In the genomic region with DNA sequence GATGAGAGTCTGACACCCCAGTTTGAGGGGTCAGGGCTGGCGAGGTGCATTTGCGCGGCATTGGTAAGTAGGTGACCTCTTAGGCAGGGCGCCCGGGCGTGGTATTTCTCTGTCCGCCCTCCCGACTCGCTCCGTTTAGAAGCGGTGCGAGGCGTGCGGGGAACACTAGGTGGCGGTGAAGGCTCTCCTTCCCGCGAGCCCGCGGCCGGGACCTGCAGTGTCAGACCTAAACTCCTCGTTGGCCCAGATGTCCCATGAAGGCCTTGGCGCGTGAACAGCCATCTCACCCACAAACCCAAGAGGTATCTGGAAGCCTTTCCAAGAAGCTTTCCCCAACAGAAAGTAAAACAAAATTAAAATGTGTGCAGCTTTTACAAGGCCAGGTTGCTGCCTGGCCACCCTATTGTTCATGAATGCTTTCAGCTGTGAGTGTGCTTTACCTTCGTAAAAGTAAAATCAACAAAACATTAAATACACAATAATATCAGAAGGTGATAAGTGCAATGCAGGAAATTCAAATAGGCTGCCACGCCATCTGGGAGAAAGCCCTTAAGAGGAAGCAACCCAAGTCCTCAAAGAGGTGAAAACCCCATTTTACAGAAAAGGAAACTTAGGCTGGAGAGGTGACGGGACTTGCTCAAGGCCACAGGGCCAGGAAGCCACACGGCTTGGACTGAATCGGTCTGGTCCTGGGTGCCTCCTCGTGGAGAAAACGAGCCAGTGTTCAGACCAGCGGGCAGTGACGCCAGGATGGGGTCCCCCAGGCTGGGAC, we compare ENCODE assay signal across 1 cellular context.
A peak's percentile ranks its signal among the peaks of the same experiment; 100 is the strongest.
TF ChIP-seq lines count a peak whose summit lies in the region.

No MANE protein-coding gene starts in this region.

TF ChIP-seq in IMR-90, 13 proteins besides CTCF, POLR2A, EP300 and RAD21:
- TF ChIP-seq MAZ (IDR thresholded peaks at IDR 0.05; ENCODE audit: borderline replicate concordance, low read depth, low read length) (peak; percentile 25; the same call in 1 of the 2 replicates), FOS (IDR thresholded peaks at IDR 0.05; ENCODE audit: low read depth, low read length) (no peak), BHLHE40 (IDR thresholded peaks at IDR 0.05; ENCODE audit: low read depth, low read length) (no peak), MAFK (IDR thresholded peaks at IDR 0.05; ENCODE audit: low read depth, low read length) (no peak), CEBPB (IDR thresholded peaks at IDR 0.05; ENCODE audit: low read depth, low read length) (no peak), RCOR1 (IDR thresholded peaks at IDR 0.05; ENCODE audit: insufficient replicate concordance, low read length) (no peak), SMC3 (IDR thresholded peaks at IDR 0.05; ENCODE audit: low read depth, low read length) (peak; percentile 90), RFX5 (IDR thresholded peaks at IDR 0.05; ENCODE audit: low read depth, low read length) (no peak)
- TF ChIP-seq, protein P1, sequence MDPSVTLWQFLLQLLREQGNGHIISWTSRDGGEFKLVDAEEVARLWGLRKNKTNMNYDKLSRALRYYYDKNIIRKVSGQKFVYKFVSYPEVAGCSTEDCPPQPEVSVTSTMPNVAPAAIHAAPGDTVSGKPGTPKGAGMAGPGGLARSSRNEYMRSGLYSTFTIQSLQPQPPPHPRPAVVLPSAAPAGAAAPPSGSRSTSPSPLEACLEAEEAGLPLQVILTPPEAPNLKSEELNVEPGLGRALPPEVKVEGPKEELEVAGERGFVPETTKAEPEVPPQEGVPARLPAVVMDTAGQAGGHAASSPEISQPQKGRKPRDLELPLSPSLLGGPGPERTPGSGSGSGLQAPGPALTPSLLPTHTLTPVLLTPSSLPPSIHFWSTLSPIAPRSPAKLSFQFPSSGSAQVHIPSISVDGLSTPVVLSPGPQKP (IDR thresholded peaks at IDR 0.05; ENCODE audit: borderline replicate concordance, low read depth, low read length): no peak
- TF ChIP-seq, protein P2, sequence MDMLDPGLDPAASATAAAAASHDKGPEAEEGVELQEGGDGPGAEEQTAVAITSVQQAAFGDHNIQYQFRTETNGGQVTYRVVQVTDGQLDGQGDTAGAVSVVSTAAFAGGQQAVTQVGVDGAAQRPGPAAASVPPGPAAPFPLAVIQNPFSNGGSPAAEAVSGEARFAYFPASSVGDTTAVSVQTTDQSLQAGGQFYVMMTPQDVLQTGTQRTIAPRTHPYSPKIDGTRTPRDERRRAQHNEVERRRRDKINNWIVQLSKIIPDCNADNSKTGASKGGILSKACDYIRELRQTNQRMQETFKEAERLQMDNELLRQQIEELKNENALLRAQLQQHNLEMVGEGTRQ (IDR thresholded peaks at IDR 0.05; ENCODE audit: low read depth, low read length): no peak
TF ChIP-seq in IMR-90: peak in this region for 2.
